ENCODE assay signal across 1 cellular context in the genomic region with DNA sequence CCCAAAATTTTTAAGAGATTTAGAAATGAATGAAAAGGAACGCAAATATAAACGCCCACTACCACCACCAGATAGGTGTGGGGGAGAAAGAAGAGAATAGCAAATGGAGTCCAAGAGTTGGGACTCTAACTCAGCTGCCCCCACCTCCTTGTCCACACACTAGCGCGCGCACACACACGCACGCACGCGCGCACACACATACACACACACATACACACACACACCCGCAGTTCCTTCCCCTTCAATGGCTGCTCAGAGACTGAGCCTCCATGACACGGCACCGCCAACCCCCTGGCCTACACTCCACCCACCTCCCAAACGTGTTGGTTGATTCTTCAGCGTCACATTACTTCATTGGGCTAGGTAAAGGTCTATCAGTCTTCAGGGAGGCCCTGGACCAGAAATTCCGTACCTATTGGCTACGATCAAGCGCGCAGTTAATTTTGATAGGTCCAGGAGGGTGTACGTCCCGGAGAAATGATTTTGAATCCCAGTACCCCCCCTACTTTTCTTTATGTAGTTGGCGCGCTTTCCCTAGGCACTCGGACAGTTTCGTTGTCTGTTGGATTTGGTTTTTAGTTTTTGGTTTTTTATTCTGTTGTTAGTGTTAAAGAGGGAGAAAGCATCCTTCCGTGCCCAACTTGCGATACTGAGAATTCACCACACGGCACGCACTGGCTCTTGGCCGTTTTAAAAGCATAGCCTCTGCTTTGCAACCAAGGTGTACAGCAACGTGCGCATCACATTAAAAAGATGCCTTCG.
TF ChIP-seq lines count a peak whose summit lies in the region.

Gene ANP32E (minus strand): TSS at position 261 of the 762 bp plus-strand sequence. CDS start 326 bp downstream, outside the sequence.

TF ChIP-seq in K562, 482 proteins besides CTCF, POLR2A, EP300 and RAD21 (continued from another document):
- no peak for TF ChIP-seq NR0B1 (IDR thresholded peaks at IDR 0.05; ENCODE audit: partially characterized antibody)
- 0 out of 4 replicates have a peak, but pooled peaks of 1 of the 2 experiments have one; percentile 25 for TF ChIP-seq SIN3A (IDR thresholded peaks at IDR 0.05; ENCODE audit: borderline replicate concordance in 2 of 2, control insufficient read depth in 1 of 2, low read depth in 2 of 2, low read length in 2 of 2)
- TF ChIP-seq LARP7 (IDR thresholded peaks at IDR 0.05): peak; percentile 93
- no peak for TF ChIP-seq ZNF408 (CRISPR knock-in tag; IDR thresholded peaks at IDR 0.05; ENCODE audit: low read depth)
- no peak; the same call in 1 of the 2 replicates for TF ChIP-seq ETV1 (tag; conservative IDR thresholded peaks at IDR 0.05; ENCODE audit: low read depth)
- peak; percentile 89 for TF ChIP-seq HDAC2 (IDR thresholded peaks at IDR 0.05)
- TF ChIP-seq KDM1A (IDR thresholded peaks at IDR 0.05): no peak; a peak in 1 of 4 replicates
- no peak for TF ChIP-seq MXI1 (IDR thresholded peaks at IDR 0.05; ENCODE audit: low read depth, low read length)
- TF ChIP-seq SP1 (CRISPR knock-in tag; IDR thresholded peaks at IDR 0.05): peak; percentile 98
- no peak for TF ChIP-seq CBFA2T2 (conservative IDR thresholded peaks at IDR 0.05)
- peak; percentile 41; the same call in 1 of the 2 replicates for TF ChIP-seq DIDO1 (tag; IDR thresholded peaks at IDR 0.05; ENCODE audit: low read depth)
- no peak for TF ChIP-seq RAD51 (IDR thresholded peaks at IDR 0.05; ENCODE audit: borderline replicate concordance, low read depth)
- TF ChIP-seq, protein P1, sequence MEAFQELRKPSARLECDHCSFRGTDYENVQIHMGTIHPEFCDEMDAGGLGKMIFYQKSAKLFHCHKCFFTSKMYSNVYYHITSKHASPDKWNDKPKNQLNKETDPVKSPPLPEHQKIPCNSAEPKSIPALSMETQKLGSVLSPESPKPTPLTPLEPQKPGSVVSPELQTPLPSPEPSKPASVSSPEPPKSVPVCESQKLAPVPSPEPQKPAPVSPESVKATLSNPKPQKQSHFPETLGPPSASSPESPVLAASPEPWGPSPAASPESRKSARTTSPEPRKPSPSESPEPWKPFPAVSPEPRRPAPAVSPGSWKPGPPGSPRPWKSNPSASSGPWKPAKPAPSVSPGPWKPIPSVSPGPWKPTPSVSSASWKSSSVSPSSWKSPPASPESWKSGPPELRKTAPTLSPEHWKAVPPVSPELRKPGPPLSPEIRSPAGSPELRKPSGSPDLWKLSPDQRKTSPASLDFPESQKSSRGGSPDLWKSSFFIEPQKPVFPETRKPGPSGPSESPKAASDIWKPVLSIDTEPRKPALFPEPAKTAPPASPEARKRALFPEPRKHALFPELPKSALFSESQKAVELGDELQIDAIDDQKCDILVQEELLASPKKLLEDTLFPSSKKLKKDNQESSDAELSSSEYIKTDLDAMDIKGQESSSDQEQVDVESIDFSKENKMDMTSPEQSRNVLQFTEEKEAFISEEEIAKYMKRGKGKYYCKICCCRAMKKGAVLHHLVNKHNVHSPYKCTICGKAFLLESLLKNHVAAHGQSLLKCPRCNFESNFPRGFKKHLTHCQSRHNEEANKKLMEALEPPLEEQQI (IDR thresholded peaks at IDR 0.05): no peak
- no peak for TF ChIP-seq ZZZ3 (IDR thresholded peaks at IDR 0.05)
- no peak for TF ChIP-seq ZNF507 (tag; conservative IDR thresholded peaks at IDR 0.05)
- no peak for TF ChIP-seq ZHX1 (conservative IDR thresholded peaks at IDR 0.05; ENCODE audit: low read length)
- TF ChIP-seq LCOR (CRISPR knock-in tag; IDR thresholded peaks at IDR 0.05): peak; percentile 10; the same call in 1 of the 2 replicates
- TF ChIP-seq ZNF551 (CRISPR knock-in tag; IDR thresholded peaks at IDR 0.05): no peak
- no peak for TF ChIP-seq CBFA2T3 (IDR thresholded peaks at IDR 0.05)
- TF ChIP-seq, protein P2, sequence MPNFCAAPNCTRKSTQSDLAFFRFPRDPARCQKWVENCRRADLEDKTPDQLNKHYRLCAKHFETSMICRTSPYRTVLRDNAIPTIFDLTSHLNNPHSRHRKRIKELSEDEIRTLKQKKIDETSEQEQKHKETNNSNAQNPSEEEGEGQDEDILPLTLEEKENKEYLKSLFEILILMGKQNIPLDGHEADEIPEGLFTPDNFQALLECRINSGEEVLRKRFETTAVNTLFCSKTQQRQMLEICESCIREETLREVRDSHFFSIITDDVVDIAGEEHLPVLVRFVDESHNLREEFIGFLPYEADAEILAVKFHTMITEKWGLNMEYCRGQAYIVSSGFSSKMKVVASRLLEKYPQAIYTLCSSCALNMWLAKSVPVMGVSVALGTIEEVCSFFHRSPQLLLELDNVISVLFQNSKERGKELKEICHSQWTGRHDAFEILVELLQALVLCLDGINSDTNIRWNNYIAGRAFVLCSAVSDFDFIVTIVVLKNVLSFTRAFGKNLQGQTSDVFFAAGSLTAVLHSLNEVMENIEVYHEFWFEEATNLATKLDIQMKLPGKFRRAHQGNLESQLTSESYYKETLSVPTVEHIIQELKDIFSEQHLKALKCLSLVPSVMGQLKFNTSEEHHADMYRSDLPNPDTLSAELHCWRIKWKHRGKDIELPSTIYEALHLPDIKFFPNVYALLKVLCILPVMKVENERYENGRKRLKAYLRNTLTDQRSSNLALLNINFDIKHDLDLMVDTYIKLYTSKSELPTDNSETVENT (CRISPR knock-in tag; IDR thresholded peaks at IDR 0.05): peak; percentile 89
- TF ChIP-seq, protein P3, sequence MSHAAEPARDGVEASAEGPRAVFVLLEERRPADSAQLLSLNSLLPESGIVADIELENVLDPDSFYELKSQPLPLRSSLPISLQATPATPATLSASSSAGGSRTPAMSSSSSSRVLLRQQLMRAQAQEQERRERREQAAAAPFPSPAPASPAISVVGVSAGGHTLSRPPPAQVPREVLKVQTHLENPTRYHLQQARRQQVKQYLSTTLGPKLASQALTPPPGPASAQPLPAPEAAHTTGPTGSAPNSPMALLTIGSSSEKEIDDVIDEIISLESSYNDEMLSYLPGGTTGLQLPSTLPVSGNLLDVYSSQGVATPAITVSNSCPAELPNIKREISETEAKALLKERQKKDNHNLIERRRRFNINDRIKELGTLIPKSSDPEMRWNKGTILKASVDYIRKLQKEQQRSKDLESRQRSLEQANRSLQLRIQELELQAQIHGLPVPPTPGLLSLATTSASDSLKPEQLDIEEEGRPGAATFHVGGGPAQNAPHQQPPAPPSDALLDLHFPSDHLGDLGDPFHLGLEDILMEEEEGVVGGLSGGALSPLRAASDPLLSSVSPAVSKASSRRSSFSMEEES (CRISPR knock-in tag; IDR thresholded peaks at IDR 0.05): no peak
- TF ChIP-seq STAG1 (CRISPR knock-in tag; IDR thresholded peaks at IDR 0.05; ENCODE audit: borderline replicate concordance): no peak; the same call in 1 of the 2 replicates
- TF ChIP-seq CC2D1A (IDR thresholded peaks at IDR 0.05): peak; percentile 86
- TF ChIP-seq HLTF (IDR thresholded peaks at IDR 0.05): peak; percentile 90
- TF ChIP-seq PML (IDR thresholded peaks at IDR 0.05; ENCODE audit: low read length): peak; percentile 61
- peak; percentile 69; the same call in 1 of the 2 replicates for TF ChIP-seq NR2C1 (IDR thresholded peaks at IDR 0.05)
- peak; percentile 67 for TF ChIP-seq NR2C1 (tag; IDR thresholded peaks at IDR 0.05)
- no peak for TF ChIP-seq XRCC4 (IDR thresholded peaks at IDR 0.05; ENCODE audit: extremely low read depth, insufficient read depth, insufficient read length)
- peak; percentile 88 for TF ChIP-seq POLR2AphosphoS5 (IDR thresholded peaks at IDR 0.05; ENCODE audit: control insufficient read depth, insufficient read depth, low read depth, low read length)
- TF ChIP-seq MYBL2 (IDR thresholded peaks at IDR 0.05; ENCODE audit: low read depth): peak; percentile 99
- peak; percentile 92; the same call in 1 of the 2 replicates for TF ChIP-seq MYBL2 (CRISPR knock-in tag; IDR thresholded peaks at IDR 0.05; ENCODE audit: borderline replicate concordance)
- peak; percentile 99 for TF ChIP-seq GATAD2A (IDR thresholded peaks at IDR 0.05)
- peak; percentile 94 for TF ChIP-seq MYNN (IDR thresholded peaks at IDR 0.05)
- TF ChIP-seq MYNN (CRISPR knock-in tag; IDR thresholded peaks at IDR 0.05): no peak
- TF ChIP-seq ARID2 (IDR thresholded peaks at IDR 0.05): peak; percentile 60; the same call in 1 of the 2 replicates
- TF ChIP-seq PRPF4 (IDR thresholded peaks at IDR 0.05; ENCODE audit: insufficient read depth, low read depth, low read length, poor library complexity, severe bottlenecking): no peak
- TF ChIP-seq NR2C2 (CRISPR knock-in tag; IDR thresholded peaks at IDR 0.05): peak; percentile 67; the same call in 1 of the 2 replicates
- peak; percentile 68 for TF ChIP-seq NR2C2 (tag; IDR thresholded peaks at IDR 0.05)
- no peak for TF ChIP-seq ZNF212 (CRISPR knock-in tag; IDR thresholded peaks at IDR 0.05)
- no peak for TF ChIP-seq MED1 (CRISPR knock-in tag; IDR thresholded peaks at IDR 0.05; ENCODE audit: borderline replicate concordance)
- TF ChIP-seq CCNT2 (IDR thresholded peaks at IDR 0.05; ENCODE audit: borderline replicate concordance, extremely low read depth, insufficient read length, low read depth, low read length): no peak
- TF ChIP-seq ZNF609 (CRISPR knock-in tag; IDR thresholded peaks at IDR 0.05; ENCODE audit: borderline replicate concordance): no peak
- no peak for TF ChIP-seq SMARCB1 (IDR thresholded peaks at IDR 0.05; ENCODE audit: insufficient read length, low read depth)
